ENCODE assay signal across 9 cellular contexts in the genomic region with DNA sequence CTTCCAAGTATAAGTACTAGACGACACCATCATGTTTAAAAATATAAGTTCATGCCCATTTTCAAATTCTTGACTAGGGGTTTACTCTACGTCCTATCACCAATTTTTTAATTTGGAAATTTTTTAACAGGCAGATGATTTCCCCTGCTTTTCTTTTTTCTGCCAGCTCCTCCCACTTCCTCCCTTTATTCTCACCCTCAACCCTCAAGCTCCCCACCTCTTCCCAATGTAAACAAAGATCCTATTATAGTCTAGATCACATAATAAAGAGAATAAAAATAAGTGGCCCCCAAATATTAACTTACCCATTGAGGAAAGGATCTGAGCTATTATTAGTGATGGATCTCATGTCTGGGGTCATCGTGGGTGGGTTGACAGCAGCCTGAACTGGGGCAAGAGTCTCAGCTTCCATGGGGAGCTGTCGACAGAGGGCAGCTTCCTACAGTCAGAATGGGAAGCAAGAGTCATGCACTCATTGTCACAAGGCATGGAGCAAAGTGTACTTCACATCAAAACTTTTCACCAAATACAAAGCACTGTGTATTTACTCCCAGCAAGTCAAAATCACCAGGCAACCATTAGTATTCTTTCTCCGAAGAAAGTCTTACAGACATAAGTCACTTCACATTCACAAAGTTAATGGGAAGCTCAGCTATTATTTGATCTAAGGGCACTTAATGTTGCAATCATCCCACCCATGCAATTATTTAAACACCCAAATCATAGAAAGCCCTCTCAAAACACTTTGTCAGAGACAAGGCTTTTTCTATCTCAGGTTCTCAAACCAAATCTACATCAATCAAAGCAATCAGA. TPM values are rescaled to one million over a fixed set of nuclear protein-coding genes. Genes with fewer than 3 reads are reported as not detected.
DNase-seq lines count a peak whose midpoint lies in the region; ATAC-seq, FAIRE-seq and TF ChIP-seq lines count a peak whose summit lies in the region.
"Had no signal": no experiment of that assay in that cellular context is flagged by ENCODE, and none has a peak within 500 bp of the region (broad histone marks: within the 10 kb centered on the region; RNA-seq: fewer than 3 reads in every experiment).

No MANE protein-coding gene starts in this region.

- H3K9me3 Mint-ChIP-seq in naive thymus-derived CD4-positive, alpha-beta T cell: peaks cover 0 to 2% (median 0%) of the 10 kb centered on the region in 11 donors
- H3K9me3 Mint-ChIP-seq in activated naive CD4-positive, alpha-beta T cell treated with anti-CD3 and anti-CD28 coated beads, Interleukin-2, amount 10 ng/mL, durations not matched to agents 7 days and 5 days: no peaks in the 10 kb centered on the region

- POLR2A ChIA-PET in naive thymus-derived CD4-positive, alpha-beta T cell (lab: Charles Lee): no interaction called here

- H3K4me3 Mint-ChIP-seq in naive thymus-derived CD4-positive, alpha-beta T cell: no peak overlapping the region
- no peak overlapping the region for H3K4me3 Mint-ChIP-seq in activated naive CD4-positive, alpha-beta T cell treated with anti-CD3 and anti-CD28 coated beads, Interleukin-2, amount 10 ng/mL, durations not matched to agents 7 days and 5 days

- H3K27me3 Mint-ChIP-seq in naive thymus-derived CD4-positive, alpha-beta T cell: peaks cover 13 to 24% (median 15%) of the 10 kb centered on the region in 5 donors
- H3K27me3 Mint-ChIP-seq in activated naive CD4-positive, alpha-beta T cell treated with anti-CD3 and anti-CD28 coated beads, Interleukin-2, amount 10 ng/mL, durations not matched to agents 7 days and 5 days: peaks cover 8% of the 10 kb centered on the region

- FAIRE-seq in pancreas (lab: Jason Lieb, UNC): no peak

- intact Hi-C loops in pancreas (cut with DNase I): loop anchor here in 1 of 3 donors (10.0 kb wide), 1 partner anchor 127 kb away; a partner anchor contains a TSS
- intact Hi-C loops in naive thymus-derived CD4-positive, alpha-beta T cell (cut with micrococcal nuclease): no loop called here

- TF ChIP-seq CTCF in pancreas (IDR thresholded peaks at IDR 0.05): no peak

- peaks cover 0 to 3% (median 0%) of the 10 kb centered on the region in 3 donors for H3K4me1 ChIP-seq in pancreas
- H3K4me1 ChIP-seq in naive thymus-derived CD4-positive, alpha-beta T cell (ENCODE audit: control insufficient read depth in 2 of 2, insufficient read depth in 2 of 2, low read length in 2 of 2): no peaks in the 10 kb centered on the region

- 68 to 70% methylated on average over 5 of the region's 5 CpGs for WGBS in pancreas, 2 donors

- peaks cover 0 to 12% (median 0%) of the 10 kb centered on the region in 3 donors for H3K36me3 ChIP-seq in pancreas
- H3K36me3 ChIP-seq in naive thymus-derived CD4-positive, alpha-beta T cell (ENCODE audit: control insufficient read depth in 2 of 3, insufficient read depth in 3 of 3, low read length in 3 of 3): no peaks in the 10 kb centered on the region

- ATAC-seq in SK-N-SH treated with all-trans-retinoic acid at 6 μM for 48 hours (peak; percentile 28; the same call in 2 of the 3 replicates), pancreas (peak in 3 of 4 donors; percentile 48 to 58 (median 48))
- no peak for ATAC-seq in naive thymus-derived CD4-positive, alpha-beta T cell
- ATAC-seq in activated CD4-positive, CD25-positive, alpha-beta regulatory T cell treated with anti-CD3 and anti-CD28 coated beads, Interleukin-2, amount 50 U/mL, for 24 hours: no peak

- CTCF ChIA-PET in naive thymus-derived CD4-positive, alpha-beta T cell (lab: Charles Lee): no interaction called here
- CTCF ChIA-PET in activated naive CD4-positive, alpha-beta T cell treated with anti-CD3 and anti-CD28 coated beads, Interleukin-2, amount 10 ng/mL, durations not matched to agents 7 days and 5 days (lab: Charles Lee): interaction anchor here (0.5 to 0.9 kb wide), 4 partner anchors 15 to 280 kb away, joined by 3 to 4 read pairs (median 3); no protein-coding TSS in a partner anchor

- no peak overlapping the region for H3K27ac Mint-ChIP-seq in naive thymus-derived CD4-positive, alpha-beta T cell
- no peak overlapping the region for H3K27ac Mint-ChIP-seq in activated naive CD4-positive, alpha-beta T cell treated with anti-CD3 and anti-CD28 coated beads, Interleukin-2, amount 10 ng/mL, durations not matched to agents 7 days and 5 days

- peak overlapping the region in 2 of 4 donors; percentile 39 to 44 for H3K27ac ChIP-seq in pancreas
- H3K27ac ChIP-seq in naive thymus-derived CD4-positive, alpha-beta T cell (ENCODE audit: low read depth, low read length): no peak overlapping the region

- DNase-seq in COLO829 (ENCODE audit: low spot score) (peak; percentile 87), globus pallidus (ENCODE audit: low spot score) (peak; percentile 47), pancreas (no peak)
- DNase-seq in naive thymus-derived CD4-positive, alpha-beta T cell: no peak
- DNase-seq in activated naive CD4-positive, alpha-beta T cell treated with anti-CD3 and anti-CD28 coated beads, Interleukin-2, amount 10 ng/mL, durations not matched to agents 7 days and 5 days: no peak
- no peak for DNase-seq in stimulated activated CD4-positive, alpha-beta T cell treated with anti-CD3 and anti-CD28 coated beads, Interleukin-4, amount 100 ng/mL, for 4 hours
- DNase-seq: COR-L47 had no signal

- peaks cover 0 to 4% (median 0%) of the 10 kb centered on the region in 7 donors for H3K4me1 Mint-ChIP-seq in naive thymus-derived CD4-positive, alpha-beta T cell
- peaks cover 2% of the 10 kb centered on the region for H3K4me1 Mint-ChIP-seq in activated naive CD4-positive, alpha-beta T cell treated with anti-CD3 and anti-CD28 coated beads, Interleukin-2, amount 10 ng/mL, durations not matched to agents 7 days and 5 days

- H3K36me3 Mint-ChIP-seq in naive thymus-derived CD4-positive, alpha-beta T cell: no peaks in the 10 kb centered on the region
- no peaks in the 10 kb centered on the region for H3K36me3 Mint-ChIP-seq in activated naive CD4-positive, alpha-beta T cell treated with anti-CD3 and anti-CD28 coated beads, Interleukin-2, amount 10 ng/mL, durations not matched to agents 7 days and 5 days

- H3K27me3 ChIP-seq in pancreas: no peaks in the 10 kb centered on the region
- H3K27me3 ChIP-seq in naive thymus-derived CD4-positive, alpha-beta T cell (ENCODE audit: control insufficient read depth in 2 of 2, insufficient read depth in 2 of 2, low read length in 2 of 2): peaks cover 0 to 2% of the 10 kb centered on the region in 2 donors

- H3K4me3 ChIP-seq in pancreas: no peak overlapping the region
- no peak overlapping the region for H3K4me3 ChIP-seq in naive thymus-derived CD4-positive, alpha-beta T cell (ENCODE audit: low read length)

- no peaks in the 10 kb centered on the region for H3K9me3 ChIP-seq in pancreas
- no peaks in the 10 kb centered on the region for H3K9me3 ChIP-seq in naive thymus-derived CD4-positive, alpha-beta T cell (ENCODE audit: control insufficient read depth in 2 of 3, low read length in 3 of 3)

TF ChIP-seq in SK-N-SH treated with all-trans-retinoic acid at 6 μM for 48 hours, 23 proteins besides CTCF, POLR2A, EP300 and RAD21:
- no peak for TF ChIP-seq ZNF8 (CRISPR knock-in tag; IDR thresholded peaks at IDR 0.05)
- TF ChIP-seq, protein P1, sequence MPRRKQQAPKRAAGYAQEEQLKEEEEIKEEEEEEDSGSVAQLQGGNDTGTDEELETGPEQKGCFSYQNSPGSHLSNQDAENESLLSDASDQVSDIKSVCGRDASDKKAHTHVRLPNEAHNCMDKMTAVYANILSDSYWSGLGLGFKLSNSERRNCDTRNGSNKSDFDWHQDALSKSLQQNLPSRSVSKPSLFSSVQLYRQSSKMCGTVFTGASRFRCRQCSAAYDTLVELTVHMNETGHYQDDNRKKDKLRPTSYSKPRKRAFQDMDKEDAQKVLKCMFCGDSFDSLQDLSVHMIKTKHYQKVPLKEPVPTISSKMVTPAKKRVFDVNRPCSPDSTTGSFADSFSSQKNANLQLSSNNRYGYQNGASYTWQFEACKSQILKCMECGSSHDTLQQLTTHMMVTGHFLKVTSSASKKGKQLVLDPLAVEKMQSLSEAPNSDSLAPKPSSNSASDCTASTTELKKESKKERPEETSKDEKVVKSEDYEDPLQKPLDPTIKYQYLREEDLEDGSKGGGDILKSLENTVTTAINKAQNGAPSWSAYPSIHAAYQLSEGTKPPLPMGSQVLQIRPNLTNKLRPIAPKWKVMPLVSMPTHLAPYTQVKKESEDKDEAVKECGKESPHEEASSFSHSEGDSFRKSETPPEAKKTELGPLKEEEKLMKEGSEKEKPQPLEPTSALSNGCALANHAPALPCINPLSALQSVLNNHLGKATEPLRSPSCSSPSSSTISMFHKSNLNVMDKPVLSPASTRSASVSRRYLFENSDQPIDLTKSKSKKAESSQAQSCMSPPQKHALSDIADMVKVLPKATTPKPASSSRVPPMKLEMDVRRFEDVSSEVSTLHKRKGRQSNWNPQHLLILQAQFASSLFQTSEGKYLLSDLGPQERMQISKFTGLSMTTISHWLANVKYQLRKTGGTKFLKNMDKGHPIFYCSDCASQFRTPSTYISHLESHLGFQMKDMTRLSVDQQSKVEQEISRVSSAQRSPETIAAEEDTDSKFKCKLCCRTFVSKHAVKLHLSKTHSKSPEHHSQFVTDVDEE (CRISPR knock-in tag; IDR thresholded peaks at IDR 0.05): no peak
- TF ChIP-seq ISL1 (CRISPR knock-in tag; IDR thresholded peaks at IDR 0.05): no peak
- TF ChIP-seq OSR1 (CRISPR knock-in tag; IDR thresholded peaks at IDR 0.05): no peak
- TF ChIP-seq, protein P2, sequence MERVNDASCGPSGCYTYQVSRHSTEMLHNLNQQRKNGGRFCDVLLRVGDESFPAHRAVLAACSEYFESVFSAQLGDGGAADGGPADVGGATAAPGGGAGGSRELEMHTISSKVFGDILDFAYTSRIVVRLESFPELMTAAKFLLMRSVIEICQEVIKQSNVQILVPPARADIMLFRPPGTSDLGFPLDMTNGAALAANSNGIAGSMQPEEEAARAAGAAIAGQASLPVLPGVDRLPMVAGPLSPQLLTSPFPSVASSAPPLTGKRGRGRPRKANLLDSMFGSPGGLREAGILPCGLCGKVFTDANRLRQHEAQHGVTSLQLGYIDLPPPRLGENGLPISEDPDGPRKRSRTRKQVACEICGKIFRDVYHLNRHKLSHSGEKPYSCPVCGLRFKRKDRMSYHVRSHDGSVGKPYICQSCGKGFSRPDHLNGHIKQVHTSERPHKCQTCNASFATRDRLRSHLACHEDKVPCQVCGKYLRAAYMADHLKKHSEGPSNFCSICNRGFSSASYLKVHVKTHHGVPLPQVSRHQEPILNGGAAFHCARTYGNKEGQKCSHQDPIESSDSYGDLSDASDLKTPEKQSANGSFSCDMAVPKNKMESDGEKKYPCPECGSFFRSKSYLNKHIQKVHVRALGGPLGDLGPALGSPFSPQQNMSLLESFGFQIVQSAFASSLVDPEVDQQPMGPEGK (CRISPR knock-in tag; IDR thresholded peaks at IDR 0.05; ENCODE audit: borderline replicate concordance): no peak
- no peak for TF ChIP-seq ZC3H10 (CRISPR knock-in tag; IDR thresholded peaks at IDR 0.05)

RNA-seq across cellular contexts. Expression of a gene that starts 53.2 kb away (rescaled TPM):
- total RNA-seq in pancreas: 10 to 100 TPM; 38.2 to 90.1 (median 45.8) TPM
- 100 to 1,000 TPM in 1 of 2 donors, 10 to 100 TPM in 1; 18.9 to 411 TPM for polyA plus RNA-seq in pancreas
- total RNA-seq in naive thymus-derived CD4-positive, alpha-beta T cell: not detected
- polyA plus RNA-seq in naive thymus-derived CD4-positive, alpha-beta T cell: not detected

Comparison
In these comparisons a context has a peak if more than half of its experiments do, and no peak if none do; other contexts are left out.
1. DNase-seq: peak in COLO829 (single experiment) and globus pallidus (single experiment); none in pancreas (0 of 6), naive thymus-derived CD4-positive, alpha-beta T cell (0 of 9), activated naive CD4-positive, alpha-beta T cell treated with anti-CD3 and anti-CD28 coated beads, Interleukin-2, amount 10 ng/mL, durations not matched to agents 7 days and 5 days (single experiment) and stimulated activated CD4-positive, alpha-beta T cell treated with anti-CD3 and anti-CD28 coated beads, Interleukin-4, amount 100 ng/mL, for 4 hours (0 of 2).
2. ATAC-seq: peak in SK-N-SH treated with all-trans-retinoic acid at 6 μM for 48 hours (single experiment) and pancreas (3 of 4); none in naive thymus-derived CD4-positive, alpha-beta T cell (single experiment) and activated CD4-positive, CD25-positive, alpha-beta regulatory T cell treated with anti-CD3 and anti-CD28 coated beads, Interleukin-2, amount 50 U/mL, for 24 hours (0 of 2).
3. RNA of a gene that starts 53.2 kb away (total RNA-seq): 38.2 to 90.1 TPM in pancreas; not detected in naive thymus-derived CD4-positive, alpha-beta T cell; every median in the first group is over 10 times any median in the second.